ENCODE assay signal across 28 cellular contexts in the genomic region with DNA sequence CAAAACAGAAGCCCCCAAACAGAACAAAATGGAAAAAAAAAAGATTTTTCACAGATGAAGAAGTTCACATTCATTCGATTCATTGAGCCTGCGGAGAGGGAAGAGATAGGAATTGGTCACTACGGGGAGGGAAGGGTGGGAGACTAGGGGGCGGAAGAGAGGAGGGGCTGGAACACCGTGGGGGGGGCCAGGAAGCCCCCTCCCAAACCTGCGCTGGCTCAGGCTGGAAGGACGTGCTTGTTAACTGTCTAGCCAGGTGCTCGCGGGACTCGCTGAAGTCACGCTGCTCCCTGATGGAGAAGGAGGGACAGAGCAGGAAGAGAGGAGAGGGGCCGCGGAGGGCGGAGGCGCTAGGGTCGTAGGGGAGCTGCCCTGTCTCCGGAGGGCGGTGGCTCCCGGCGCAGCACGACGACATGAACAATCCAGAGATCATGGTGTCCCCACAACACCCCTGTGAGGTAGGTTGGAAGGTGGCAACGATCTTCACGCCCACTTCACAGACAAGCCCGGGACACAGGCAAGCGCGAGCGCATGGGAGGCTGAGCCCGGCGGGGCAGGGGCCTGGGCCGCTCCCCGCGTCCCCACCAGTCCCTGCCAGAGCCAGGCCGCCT. TPM values are rescaled to one million over a fixed set of nuclear protein-coding genes. Genes with fewer than 3 reads are reported as not detected.
A peak's percentile ranks its signal among the peaks of the same experiment; 100 is the strongest.
DNase-seq lines count a peak whose midpoint lies in the region; ATAC-seq and TF ChIP-seq lines count a peak whose summit lies in the region.
"Had no signal": no experiment of that assay in that cellular context is flagged by ENCODE, and none has a peak within 500 bp of the region (broad histone marks: within the 10 kb centered on the region; RNA-seq: fewer than 3 reads in every experiment).

No MANE protein-coding gene starts in this region.

- no peaks in the 10 kb centered on the region for H3K27me3 Mint-ChIP-seq in mesothelial cell of epicardium (ENCODE audit: low read depth)
- H3K27me3 Mint-ChIP-seq in activated naive CD8-positive, alpha-beta T cell treated with anti-CD3 and anti-CD28 coated beads for 36 hours: no peaks in the 10 kb centered on the region
- H3K27me3 Mint-ChIP-seq: activated naive CD8-positive, alpha-beta T cell treated with anti-CD3 and anti-CD28 coated beads, Interleukin-2, amount 10 ng/mL, durations not matched to agents 7 days and 5 days; natural killer cell treated with Interleukin-12 subunit alpha and Interleukin-12 subunit beta and Interleukin-15 and Interleukin-18, amount 100 ng/mL, for 72 hours had no signal

- H3K4me1 Mint-ChIP-seq in mesothelial cell of epicardium: peaks cover 8% of the 10 kb centered on the region
- no peaks in the 10 kb centered on the region for H3K4me1 Mint-ChIP-seq in activated naive CD8-positive, alpha-beta T cell treated with anti-CD3 and anti-CD28 coated beads for 36 hours
- H3K4me1 Mint-ChIP-seq: activated naive CD8-positive, alpha-beta T cell treated with anti-CD3 and anti-CD28 coated beads, Interleukin-2, amount 10 ng/mL, durations not matched to agents 7 days and 5 days had no signal

- no peaks in the 10 kb centered on the region for H3K9me3 ChIP-seq in cardiac muscle cell (ENCODE audit: low read depth)
- H3K9me3 ChIP-seq: BLaER1 treated with 17β-estradiol and CSF1 and Interleukin-3, amounts not matched to agents 10 nM and 100 nM; psoas muscle; stomach; upper lobe of left lung had no signal

- H3K27me3 ChIP-seq in cardiac muscle cell (no peaks in the 10 kb centered on the region), dorsolateral prefrontal cortex (no peaks in the 10 kb centered on the region)
- H3K27me3 ChIP-seq: BLaER1 treated with 17β-estradiol and CSF1 and Interleukin-3, amounts not matched to agents 10 nM and 100 nM; brain microvascular endothelial cell; stomach; upper lobe of left lung had no signal

- no peaks in the 10 kb centered on the region for H3K4me1 ChIP-seq in cardiac muscle cell (ENCODE audit: low read depth)
- H3K4me1 ChIP-seq: BLaER1 treated with 17β-estradiol and CSF1 and Interleukin-3, amounts not matched to agents 10 nM and 100 nM; psoas muscle had no signal

- intact Hi-C loops in cardiac septum (cut with DNase I) (no loop called here), dorsolateral prefrontal cortex (cut with DNase I) (no loop called here)

- H3K4me3 ChIP-seq in cardiac muscle cell: no peak overlapping the region
- H3K4me3 ChIP-seq in dorsolateral prefrontal cortex: no peak overlapping the region
- H3K4me3 ChIP-seq: BLaER1 treated with 17β-estradiol and CSF1 and Interleukin-3, amounts not matched to agents 10 nM and 100 nM; psoas muscle; stomach; upper lobe of left lung had no signal

- no peaks in the 10 kb centered on the region for H3K9me3 Mint-ChIP-seq in mesothelial cell of epicardium
- no peaks in the 10 kb centered on the region for H3K9me3 Mint-ChIP-seq in activated naive CD8-positive, alpha-beta T cell treated with anti-CD3 and anti-CD28 coated beads for 36 hours
- H3K9me3 Mint-ChIP-seq: activated naive CD8-positive, alpha-beta T cell treated with anti-CD3 and anti-CD28 coated beads, Interleukin-2, amount 10 ng/mL, durations not matched to agents 7 days and 5 days; activated T-helper 2 cell treated with anti-CD3 and anti-CD28 coated beads, Interferon-gamma antibody, Interleukin-2, Interleukin-4, amounts not matched to agents 10 μg/mL and 5 μg/mL and 100 μg/mL, durations not matched to agents 14 hours and 24 hours and 36 hours; natural killer cell treated with Interleukin-12 subunit alpha and Interleukin-12 subunit beta and Interleukin-15 and Interleukin-18, amount 100 ng/mL, for 72 hours had no signal

- H3K4me3 Mint-ChIP-seq in mesothelial cell of epicardium: no peak overlapping the region
- no peak overlapping the region for H3K4me3 Mint-ChIP-seq in activated naive CD8-positive, alpha-beta T cell treated with anti-CD3 and anti-CD28 coated beads for 36 hours
- H3K4me3 Mint-ChIP-seq: activated naive CD8-positive, alpha-beta T cell treated with anti-CD3 and anti-CD28 coated beads, Interleukin-2, amount 10 ng/mL, durations not matched to agents 7 days and 5 days; natural killer cell treated with Interleukin-12 subunit alpha and Interleukin-12 subunit beta and Interleukin-15 and Interleukin-18, amount 100 ng/mL, for 72 hours had no signal

- ATAC-seq in HG02938 (IDR thresholded peaks at IDR 0.05; ENCODE audit: unreplicated experiment) (no peak), HG02610 (IDR thresholded peaks at IDR 0.05; ENCODE audit: unreplicated experiment) (no peak), GM19452 (IDR thresholded peaks at IDR 0.05; ENCODE audit: unreplicated experiment) (no peak)
- ATAC-seq: left cardiac atrium; natural killer cell treated with Interleukin-12 subunit alpha and Interleukin-12 subunit beta and Interleukin-15 and Interleukin-18, amount 100 ng/mL, for 72 hours; psoas muscle had no signal

- TF ChIP-seq CTCF in cardiac muscle cell (IDR thresholded peaks at IDR 0.05; ENCODE audit: low read depth, low read length) (no peak), dorsolateral prefrontal cortex (IDR thresholded peaks at IDR 0.05 in 54 of 56, conservative IDR thresholded peaks at IDR 0.05 in 2 of 56; ENCODE audit: low read depth in 1 of 56, partially characterized antibody in 56 of 56) (no peak), mesothelial cell of epicardium (IDR thresholded peaks at IDR 0.05; ENCODE audit: unreplicated experiment) (no peak)

- H3K36me3 Mint-ChIP-seq in mesothelial cell of epicardium: peaks cover 16% of the 10 kb centered on the region
- peaks cover 8% of the 10 kb centered on the region for H3K36me3 Mint-ChIP-seq in activated naive CD8-positive, alpha-beta T cell treated with anti-CD3 and anti-CD28 coated beads for 36 hours
- H3K36me3 Mint-ChIP-seq: natural killer cell treated with Interleukin-12 subunit alpha and Interleukin-12 subunit beta and Interleukin-15 and Interleukin-18, amount 100 ng/mL, for 72 hours had no signal

- H3K27ac ChIP-seq in cardiac muscle cell (peak overlapping the region; percentile 43), dorsolateral prefrontal cortex (peak overlapping the region in 34 of 59 donors; percentile 12 to 63 (median 38))
- H3K27ac ChIP-seq: BLaER1 treated with 17β-estradiol and CSF1 and Interleukin-3, amounts not matched to agents 10 nM and 100 nM; brain microvascular endothelial cell; psoas muscle had no signal

- peak overlapping the region; percentile 71 for H3K27ac Mint-ChIP-seq in mesothelial cell of epicardium
- H3K27ac Mint-ChIP-seq in activated naive CD8-positive, alpha-beta T cell treated with anti-CD3 and anti-CD28 coated beads for 36 hours: no peak overlapping the region
- H3K27ac Mint-ChIP-seq: activated naive CD8-positive, alpha-beta T cell treated with anti-CD3 and anti-CD28 coated beads, Interleukin-2, amount 10 ng/mL, durations not matched to agents 7 days and 5 days; activated T-helper 2 cell treated with anti-CD3 and anti-CD28 coated beads, Interferon-gamma antibody, Interleukin-2, Interleukin-4, amounts not matched to agents 10 μg/mL and 5 μg/mL and 100 μg/mL, durations not matched to agents 14 hours and 24 hours and 36 hours; natural killer cell treated with Interleukin-12 subunit alpha and Interleukin-12 subunit beta and Interleukin-15 and Interleukin-18, amount 100 ng/mL, for 72 hours had no signal

- DNase-seq in cardiac muscle cell (ENCODE audit: low read depth in 1 of 2, low spot score in 1 of 2) (no peak), cardiac septum (ENCODE audit: low spot score) (no peak), dorsolateral prefrontal cortex (no peak), mesothelial cell of epicardium (ENCODE audit: low spot score in 2 of 2, unreplicated experiment in 2 of 2) (no peak)
- no peak for DNase-seq in activated naive CD8-positive, alpha-beta T cell treated with anti-CD3 and anti-CD28 coated beads for 36 hours
- DNase-seq: activated CD4-positive, alpha-beta T cell treated with anti-CD3 and anti-CD28 coated beads, Interleukin-2, amount 50 U/mL, for 1 hour; activated CD8-positive, alpha-beta memory T cell treated with anti-CD3 and anti-CD28 coated beads, Interleukin-2, amount 50 U/mL, for 4 hours; activated naive CD8-positive, alpha-beta T cell treated with anti-CD3 and anti-CD28 coated beads, Interleukin-2, amount 10 ng/mL, durations not matched to agents 7 days and 5 days; brain microvascular endothelial cell; foreskin fibroblast; KG1; left cardiac atrium; NCI-H1694 treated with DMSO at 0.1 percent for 48 hours; NCI-H226; NCI-H774; OCI-M1; SIG-M5; stomach; T-helper 1 cell had no signal

- H3K36me3 ChIP-seq in cardiac muscle cell: peaks cover 46% of the 10 kb centered on the region

RNA-seq across cellular contexts. Expression of gene KHSRP, which starts 10.5 kb away (rescaled TPM):
- total RNA-seq in cardiac muscle cell (237 and 320 TPM in 2 replicates), cardiac septum (87.6 TPM), dorsolateral prefrontal cortex (100 to 1,000 TPM; 138 to 218 (median 173) TPM), mesothelial cell of epicardium (375 to 384 TPM (median 380 TPM) in 3 replicates)
- 262 and 350 TPM in 2 replicates for polyA plus RNA-seq in cardiac muscle cell
- 100 to 1,000 TPM; 483 to 489 TPM for total RNA-seq in activated naive CD8-positive, alpha-beta T cell treated with anti-CD3 and anti-CD28 coated beads for 36 hours

RNA-seq across cellular contexts. Expression of gene SLC25A41, which starts 19.4 kb away (rescaled TPM):
- total RNA-seq in cardiac muscle cell: 1.0 and 1.9 TPM in 2 replicates
- 0.96 and 1.7 TPM in 2 replicates for polyA plus RNA-seq in cardiac muscle cell
- total RNA-seq in cardiac septum: 0.83 TPM
- 10 to 100 TPM in 1 of 120 experiments, 1 to 10 TPM in 119; 1.1 to 11.0 (median 4.3) TPM for total RNA-seq in dorsolateral prefrontal cortex
- 1.2 to 1.8 TPM (median 1.6 TPM) in 3 replicates for total RNA-seq in mesothelial cell of epicardium
- under 1 TPM; 0.52 to 0.60 TPM for total RNA-seq in activated naive CD8-positive, alpha-beta T cell treated with anti-CD3 and anti-CD28 coated beads for 36 hours
- total RNA-seq: mesenteric fat pad; natural killer cell treated with Interleukin-12 subunit alpha and Interleukin-12 subunit beta and Interleukin-15 and Interleukin-18, amount 100 ng/mL, for 72 hours had no signal

RNA-seq across cellular contexts. Expression of gene GTF2F1, which starts 21.2 kb away (rescaled TPM):
- total RNA-seq in cardiac muscle cell (81.3 and 96.7 TPM in 2 replicates), cardiac septum (30.9 TPM), dorsolateral prefrontal cortex (10 to 100 TPM; 30.4 to 92.6 (median 66.4) TPM), mesothelial cell of epicardium (67.4 to 73.8 TPM (median 68.3 TPM) in 3 replicates)
- polyA plus RNA-seq in cardiac muscle cell: 37.7 and 43.0 TPM in 2 replicates
- 10 to 100 TPM; 72.2 to 72.7 TPM for total RNA-seq in activated naive CD8-positive, alpha-beta T cell treated with anti-CD3 and anti-CD28 coated beads for 36 hours

RNA-seq across cellular contexts. Expression of gene PSPN, which starts 38.4 kb away (rescaled TPM):
- total RNA-seq in cardiac muscle cell: 1.9 and 3.0 TPM in 2 replicates
- polyA plus RNA-seq in cardiac muscle cell: 2.7 and 3.0 TPM in 2 replicates
- 0.70 TPM for total RNA-seq in cardiac septum
- 1 to 10 TPM; 1.6 to 9.6 (median 3.6) TPM for total RNA-seq in dorsolateral prefrontal cortex
- total RNA-seq in mesothelial cell of epicardium: 3.5 to 3.8 TPM (median 3.6 TPM) in 3 replicates
- total RNA-seq in activated naive CD8-positive, alpha-beta T cell treated with anti-CD3 and anti-CD28 coated beads for 36 hours: 1 to 10 TPM in 1 of 2 experiments, under 1 TPM in 1; 0.92 to 1.2 TPM

RNA-seq across cellular contexts. Expression of gene ALKBH7, which starts 41.5 kb away (rescaled TPM):
- total RNA-seq in cardiac muscle cell (171 and 266 TPM in 2 replicates), cardiac septum (130 TPM), dorsolateral prefrontal cortex (10 to 100 TPM; 39.9 to 75.3 (median 52.4) TPM), mesothelial cell of epicardium (83.7 to 92.9 TPM (median 87.7 TPM) in 3 replicates)
- 126 and 153 TPM in 2 replicates for polyA plus RNA-seq in cardiac muscle cell
- 10 to 100 TPM; 26.7 to 29.6 TPM for total RNA-seq in activated naive CD8-positive, alpha-beta T cell treated with anti-CD3 and anti-CD28 coated beads for 36 hours
